In the genomic region with DNA sequence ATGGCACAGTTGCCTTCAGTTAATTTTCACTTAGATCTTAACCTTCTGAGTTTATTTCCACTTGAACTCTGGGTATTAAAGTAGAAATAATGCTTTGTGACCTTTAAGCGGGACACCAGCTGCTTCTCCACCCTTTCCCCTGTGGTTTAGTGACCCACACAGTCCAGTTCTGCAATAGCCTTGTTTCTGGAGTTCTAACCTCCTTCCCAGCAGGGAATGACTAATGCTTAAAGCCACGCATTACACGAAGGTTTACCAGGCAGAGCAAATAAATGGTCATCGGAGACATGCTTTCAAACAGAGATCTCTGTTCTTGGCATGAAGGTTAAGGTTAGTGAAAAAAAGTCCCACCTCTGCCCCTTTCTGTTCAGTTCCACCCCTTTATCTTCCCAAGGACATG, we compare ENCODE assay signal across 12 cellular contexts. TPM values are rescaled to one million over a fixed set of nuclear protein-coding genes. Genes with fewer than 3 reads are reported as not detected.
DNase-seq lines count a peak whose midpoint lies in the region; ATAC-seq and TF ChIP-seq lines count a peak whose summit lies in the region.
"Had no signal": no experiment of that assay in that cellular context is flagged by ENCODE, and none has a peak within 500 bp of the region (broad histone marks: within the 10 kb centered on the region; RNA-seq: fewer than 3 reads in every experiment).

No MANE protein-coding gene starts in this region.

- DNase-seq in Right ventricle myocardium inferior (ENCODE audit: missing footprints), result no peak
- no peak for DNase-seq in cardiac septum (ENCODE audit: low spot score)
- no peak for DNase-seq in esophagus squamous epithelium (lab: John Stamatoyannopoulos, UW)
- DNase-seq in myocyte (ENCODE audit: low read depth), result peak; percentile 92
- DNase-seq in aorta, result no peak
- no peak for DNase-seq in NCI-H2227 (lab: John Stamatoyannopoulos, UW; ENCODE audit: unreplicated experiment)
- no peak for DNase-seq in activated effector memory CD4-positive, alpha-beta T cell treated with Interleukin-2 at 50 U/mL for 16 hours
- DNase-seq in NCI-H2029 (lab: John Stamatoyannopoulos, UW), result no peak
- DNase-seq: NCI-H146 had no signal

- H3K27me3 ChIP-seq in esophagus squamous epithelium (peaks cover 0 to 5% (median 0%) of the 10 kb centered on the region in 4 donors), aorta (ENCODE audit: control insufficient read depth in 1 of 2, insufficient read depth in 2 of 2, low read length in 1 of 2) (no peaks in the 10 kb centered on the region)

- no peaks in the 10 kb centered on the region for H3K36me3 ChIP-seq in esophagus squamous epithelium
- no peaks in the 10 kb centered on the region for H3K36me3 ChIP-seq in aorta (ENCODE audit: control insufficient read depth in 1 of 2, insufficient read depth in 2 of 2, low read length in 1 of 2)

- WGBS in esophagus squamous epithelium, 2 donors, result 31 to 53% methylated on average over 4 of the region's 4 CpGs
- 14 to 15% methylated on average over 4 of the region's 4 CpGs for WGBS in aorta, 2 donors

- H3K27ac ChIP-seq in esophagus squamous epithelium (peak overlapping the region; percentile 55 to 80 (median 66)), aorta (ENCODE audit: low read depth in 1 of 2, low read length in 2 of 2) (peak overlapping the region; percentile 96 to 97)
- H3K27ac ChIP-seq: 22Rv1 had no signal

- H3K4me1 ChIP-seq in esophagus squamous epithelium (peaks cover 0 to 24% (median 11%) of the 10 kb centered on the region in 3 donors), aorta (ENCODE audit: control insufficient read depth in 1 of 2, insufficient read depth in 2 of 2, low read length in 2 of 2) (peaks cover 2 to 21% of the 10 kb centered on the region in 2 donors)

- intact Hi-C loops in Right ventricle myocardium inferior (cut with DNase I), result no loop called here
- intact Hi-C loops in cardiac septum (cut with DNase I), result no loop called here
- intact Hi-C loops in esophagus squamous epithelium (cut with DNase I), result no loop called here
- intact Hi-C loops in aorta (cut with DNase I), result loop anchor here (2.0 kb wide), 2 partner anchors 16 to 18 kb away; no protein-coding TSS in a partner anchor

- no peak for TF ChIP-seq CTCF in esophagus squamous epithelium (IDR thresholded peaks at IDR 0.05)

- no peak for TF ChIP-seq POLR2A in esophagus squamous epithelium (IDR thresholded peaks at IDR 0.05)

- peak; percentile 95 for ATAC-seq in Right ventricle myocardium inferior
- peak; percentile 92 for ATAC-seq in aorta (ENCODE audit: low FRiP score)

- H3K4me3 ChIP-seq in esophagus squamous epithelium (no peak overlapping the region), aorta (ENCODE audit: low read length in 2 of 2) (no peak overlapping the region)

- no peaks in the 10 kb centered on the region for H3K9me3 ChIP-seq in esophagus squamous epithelium
- no peaks in the 10 kb centered on the region for H3K9me3 ChIP-seq in aorta (ENCODE audit: control insufficient read depth, low read length)

RNA-seq across cellular contexts. Expression of a gene that starts 25.3 kb away (rescaled TPM):
- total RNA-seq in Right ventricle myocardium inferior (4.7 TPM), cardiac septum (11.7 TPM), esophagus squamous epithelium (10 to 100 TPM in 1 of 4 donors, 1 to 10 TPM in 3; 1.1 to 11.3 (median 6.3) TPM), myocyte (2.6 and 4.1 TPM in 2 replicates), aorta (100 to 1,000 TPM; 146 to 188 TPM)
- 3.1 TPM for polyA plus RNA-seq in myocyte (2012)
- polyA plus RNA-seq in aorta, result 100 to 1,000 TPM in 1 of 2 donors, 10 to 100 TPM in 1; 60.2 to 164 TPM
- total RNA-seq: SK-MEL-5 had no signal

RNA-seq across cellular contexts. Expression of a gene that starts 51.7 kb away (rescaled TPM):
- total RNA-seq in Right ventricle myocardium inferior (not detected), cardiac septum (not detected), esophagus squamous epithelium (not detected), myocyte (not detected in 2 replicates), aorta (under 1 TPM in 1 of 2 donors, not detected in 1; 0.24 TPM)
- not detected for polyA plus RNA-seq in myocyte (2012)
- polyA plus RNA-seq in aorta, result not detected
- total RNA-seq: dermis microvascular lymphatic vessel endothelial cell, SK-MEL-5 had no signal

Comparison
In these comparisons a context has a peak if more than half of its experiments do, and no peak if none do; other contexts are left out.
1. RNA of a gene that starts 25.3 kb away (total RNA-seq): 146 to 188 TPM in aorta; 11.7 TPM in cardiac septum (single experiment), 1.1 to 11.3 TPM in esophagus squamous epithelium, 4.7 TPM in Right ventricle myocardium inferior (single experiment) and 2.6 to 4.1 TPM in myocyte; every median in the first group is over 10 times any median in the second.
2. intact Hi-C loops: an anchor here in aorta (2.0 kb wide); none called in Right ventricle myocardium inferior, cardiac septum and esophagus squamous epithelium.